20 cellular contexts compared by ENCODE assay signal in the genomic region with DNA sequence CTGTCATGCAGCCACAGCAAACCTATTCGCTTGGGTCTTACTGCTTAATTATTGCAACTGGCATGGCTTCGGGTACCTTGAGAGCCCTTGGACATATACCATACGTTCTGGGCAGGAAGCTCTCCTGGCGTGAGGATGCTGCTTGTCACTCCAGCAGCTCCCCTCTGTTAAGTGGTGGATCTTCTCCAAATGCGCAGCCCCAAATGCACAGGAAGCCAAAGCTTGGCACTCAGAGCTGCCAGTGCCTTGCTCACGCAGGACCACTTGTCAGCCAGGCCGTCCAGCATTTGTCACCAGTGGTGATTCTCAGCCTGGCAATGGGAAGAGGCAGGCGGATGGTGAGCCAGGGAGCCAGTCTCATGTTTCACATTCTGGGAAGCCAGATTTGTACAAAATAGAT.
DNase-seq lines count a peak whose midpoint lies in the region; ATAC-seq lines count a peak whose summit lies in the region.
"Had no signal": no experiment of that assay in that cellular context is flagged by ENCODE, and none has a peak within 500 bp of the region (broad histone marks: within the 10 kb centered on the region; RNA-seq: fewer than 3 reads in every experiment).

No MANE protein-coding gene starts in this region.

- DNase-seq in activated T-cell treated with anti-CD3 and anti-CD28 coated beads, Interleukin-2, amount 50 U/mL, for 72 hours = no peak
- no peak for DNase-seq in activated T-cell treated with anti-CD3 and anti-CD28 coated beads, Interleukin-2, amount 50 U/mL, for 48 hours
- DNase-seq in NCI-H446 treated with DMSO at 0.1 percent for 48 hours (lab: John Stamatoyannopoulos, UW) (peak; percentile 27), cerebellar nuclear complex (lab: John Stamatoyannopoulos, UW) (peak; percentile 60 to 72), GM19240 (ENCODE audit: insufficient read length, low spot score) (no peak), head of caudate nucleus (no peak), NCI-H82 (lab: John Stamatoyannopoulos, UW) (no peak)
- no peak for DNase-seq in stimulated activated effector memory CD8-positive, alpha-beta T cell treated with anti-CD3 and anti-CD28 coated beads, Interleukin-12 subunit alpha, Interleukin-12 subunit beta, amount 100 ng/mL, for 72 hours (ENCODE audit: low spot score in 2 of 2)
- DNase-seq: ACHN; activated CD4-positive, alpha-beta T cell treated with anti-CD3 and anti-CD28 coated beads for 1 hour; activated T-cell treated with anti-CD3 and anti-CD28 coated beads, Interleukin-2, amount 50 U/mL, for 4 hours; amniotic stem cell; endodermal cell; heart right ventricle; Kasumi-1; NCI-H1092 treated with DMSO at 0.1 percent for 48 hours; NCI-H526 treated with DMSO at 0.1 percent for 48 hours; nephron progenitor cell; OCI-M1; T1000 had no signal

- peaks cover 2% of the 10 kb centered on the region in 2 donors for H3K9me3 Mint-ChIP-seq in activated T-cell treated with anti-CD3 and anti-CD28 coated beads, Interleukin-2, amount 50 U/mL, for 72 hours
- peaks cover 6% of the 10 kb centered on the region for H3K9me3 Mint-ChIP-seq in stimulated activated effector memory CD8-positive, alpha-beta T cell treated with anti-CD3 and anti-CD28 coated beads, Interleukin-12 subunit alpha, Interleukin-12 subunit beta, amount 100 ng/mL, for 72 hours
- H3K9me3 Mint-ChIP-seq: endodermal cell, nephron progenitor cell had no signal

- ATAC-seq in activated T-cell treated with anti-CD3 and anti-CD28 coated beads, Interleukin-2, amount 50 U/mL, for 72 hours (replicated peaks in 1 of 2) = no peak
- no peak for ATAC-seq in stimulated activated effector memory CD8-positive, alpha-beta T cell treated with anti-CD3 and anti-CD28 coated beads, Interleukin-12 subunit alpha, Interleukin-12 subunit beta, amount 100 ng/mL, for 72 hours

- peaks cover 91% of the 10 kb centered on the region for H3K4me1 Mint-ChIP-seq in activated T-cell treated with anti-CD3 and anti-CD28 coated beads, Interleukin-2, amount 50 U/mL, for 72 hours (ENCODE audit: low read depth)
- peaks cover 97% of the 10 kb centered on the region for H3K4me1 Mint-ChIP-seq in stimulated activated effector memory CD8-positive, alpha-beta T cell treated with anti-CD3 and anti-CD28 coated beads, Interleukin-12 subunit alpha, Interleukin-12 subunit beta, amount 100 ng/mL, for 72 hours
- H3K4me1 Mint-ChIP-seq: endodermal cell had no signal

- no peaks in the 10 kb centered on the region for H3K27me3 Mint-ChIP-seq in activated T-cell treated with anti-CD3 and anti-CD28 coated beads, Interleukin-2, amount 50 U/mL, for 72 hours (ENCODE audit: low read depth)

- peak overlapping the region; percentile 34 to 45 for H3K4me3 Mint-ChIP-seq in activated T-cell treated with anti-CD3 and anti-CD28 coated beads, Interleukin-2, amount 50 U/mL, for 72 hours
- peak overlapping the region; percentile 53 for H3K4me3 Mint-ChIP-seq in stimulated activated effector memory CD8-positive, alpha-beta T cell treated with anti-CD3 and anti-CD28 coated beads, Interleukin-12 subunit alpha, Interleukin-12 subunit beta, amount 100 ng/mL, for 72 hours
- H3K4me3 Mint-ChIP-seq: activated T-cell treated with anti-CD3 and anti-CD28 coated beads, Interleukin-2, amount 50 U/mL, for 4 hours; endodermal cell; nephron progenitor cell had no signal

- intact Hi-C loops in head of caudate nucleus (cut with DNase I) = no loop called here

- peak overlapping the region; percentile 75 for H3K27ac Mint-ChIP-seq in activated T-cell treated with anti-CD3 and anti-CD28 coated beads, Interleukin-2, amount 50 U/mL, for 72 hours
- peak overlapping the region; percentile 97 for H3K27ac Mint-ChIP-seq in stimulated activated effector memory CD8-positive, alpha-beta T cell treated with anti-CD3 and anti-CD28 coated beads, Interleukin-12 subunit alpha, Interleukin-12 subunit beta, amount 100 ng/mL, for 72 hours
- H3K27ac Mint-ChIP-seq: endodermal cell, nephron progenitor cell had no signal

- H3K36me3 Mint-ChIP-seq in activated T-cell treated with anti-CD3 and anti-CD28 coated beads, Interleukin-2, amount 50 U/mL, for 72 hours (ENCODE audit: insufficient read depth in 2 of 2) = peaks cover 3 to 5% of the 10 kb centered on the region in 2 donors
- H3K36me3 Mint-ChIP-seq in stimulated activated effector memory CD8-positive, alpha-beta T cell treated with anti-CD3 and anti-CD28 coated beads, Interleukin-12 subunit alpha, Interleukin-12 subunit beta, amount 100 ng/mL, for 72 hours = peaks cover 9% of the 10 kb centered on the region

Comparison
In these comparisons a context has a peak if more than half of its experiments do, and no peak if none do; other contexts are left out.
1. DNase-seq: peak in NCI-H446 treated with DMSO at 0.1 percent for 48 hours (single experiment) and cerebellar nuclear complex (2 of 2); none in activated T-cell treated with anti-CD3 and anti-CD28 coated beads, Interleukin-2, amount 50 U/mL, for 72 hours (0 of 2), activated T-cell treated with anti-CD3 and anti-CD28 coated beads, Interleukin-2, amount 50 U/mL, for 48 hours (0 of 2), stimulated activated effector memory CD8-positive, alpha-beta T cell treated with anti-CD3 and anti-CD28 coated beads, Interleukin-12 subunit alpha, Interleukin-12 subunit beta, amount 100 ng/mL, for 72 hours (0 of 2), GM19240 (single experiment), head of caudate nucleus (0 of 42) and NCI-H82 (single experiment).